ENCODE assay signal across 2 cellular contexts in genomic region chr4:24140892-24141291, GRCh38.
TF ChIP-seq lines count a peak whose summit lies in the region.

No MANE protein-coding gene starts in this region.

TF ChIP-seq in HepG2, 621 proteins besides CTCF, POLR2A, EP300 and RAD21 (continued from another document):
- TF ChIP-seq ZNF629 (CRISPR knock-in tag; conservative IDR thresholded peaks at IDR 0.05) = no peak
- TF ChIP-seq GTF2F1 (IDR thresholded peaks at IDR 0.05; ENCODE audit: low read length) = no peak
- TF ChIP-seq BCL6 (CRISPR knock-in tag; IDR thresholded peaks at IDR 0.05) = no peak
- TF ChIP-seq SAFB2 (CRISPR knock-in tag; IDR thresholded peaks at IDR 0.05; ENCODE audit: borderline replicate concordance, low read depth) = no peak
- TF ChIP-seq, protein P1, sequence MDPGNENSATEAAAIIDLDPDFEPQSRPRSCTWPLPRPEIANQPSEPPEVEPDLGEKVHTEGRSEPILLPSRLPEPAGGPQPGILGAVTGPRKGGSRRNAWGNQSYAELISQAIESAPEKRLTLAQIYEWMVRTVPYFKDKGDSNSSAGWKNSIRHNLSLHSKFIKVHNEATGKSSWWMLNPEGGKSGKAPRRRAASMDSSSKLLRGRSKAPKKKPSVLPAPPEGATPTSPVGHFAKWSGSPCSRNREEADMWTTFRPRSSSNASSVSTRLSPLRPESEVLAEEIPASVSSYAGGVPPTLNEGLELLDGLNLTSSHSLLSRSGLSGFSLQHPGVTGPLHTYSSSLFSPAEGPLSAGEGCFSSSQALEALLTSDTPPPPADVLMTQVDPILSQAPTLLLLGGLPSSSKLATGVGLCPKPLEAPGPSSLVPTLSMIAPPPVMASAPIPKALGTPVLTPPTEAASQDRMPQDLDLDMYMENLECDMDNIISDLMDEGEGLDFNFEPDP (CRISPR knock-in tag; conservative IDR thresholded peaks at IDR 0.05) = no peak
- 0 out of 2 replicates have a peak, but pooled peaks have one; percentile 39 for TF ChIP-seq MAFF (IDR thresholded peaks at IDR 0.05; ENCODE audit: low read depth, low read length)
- TF ChIP-seq, protein P2, sequence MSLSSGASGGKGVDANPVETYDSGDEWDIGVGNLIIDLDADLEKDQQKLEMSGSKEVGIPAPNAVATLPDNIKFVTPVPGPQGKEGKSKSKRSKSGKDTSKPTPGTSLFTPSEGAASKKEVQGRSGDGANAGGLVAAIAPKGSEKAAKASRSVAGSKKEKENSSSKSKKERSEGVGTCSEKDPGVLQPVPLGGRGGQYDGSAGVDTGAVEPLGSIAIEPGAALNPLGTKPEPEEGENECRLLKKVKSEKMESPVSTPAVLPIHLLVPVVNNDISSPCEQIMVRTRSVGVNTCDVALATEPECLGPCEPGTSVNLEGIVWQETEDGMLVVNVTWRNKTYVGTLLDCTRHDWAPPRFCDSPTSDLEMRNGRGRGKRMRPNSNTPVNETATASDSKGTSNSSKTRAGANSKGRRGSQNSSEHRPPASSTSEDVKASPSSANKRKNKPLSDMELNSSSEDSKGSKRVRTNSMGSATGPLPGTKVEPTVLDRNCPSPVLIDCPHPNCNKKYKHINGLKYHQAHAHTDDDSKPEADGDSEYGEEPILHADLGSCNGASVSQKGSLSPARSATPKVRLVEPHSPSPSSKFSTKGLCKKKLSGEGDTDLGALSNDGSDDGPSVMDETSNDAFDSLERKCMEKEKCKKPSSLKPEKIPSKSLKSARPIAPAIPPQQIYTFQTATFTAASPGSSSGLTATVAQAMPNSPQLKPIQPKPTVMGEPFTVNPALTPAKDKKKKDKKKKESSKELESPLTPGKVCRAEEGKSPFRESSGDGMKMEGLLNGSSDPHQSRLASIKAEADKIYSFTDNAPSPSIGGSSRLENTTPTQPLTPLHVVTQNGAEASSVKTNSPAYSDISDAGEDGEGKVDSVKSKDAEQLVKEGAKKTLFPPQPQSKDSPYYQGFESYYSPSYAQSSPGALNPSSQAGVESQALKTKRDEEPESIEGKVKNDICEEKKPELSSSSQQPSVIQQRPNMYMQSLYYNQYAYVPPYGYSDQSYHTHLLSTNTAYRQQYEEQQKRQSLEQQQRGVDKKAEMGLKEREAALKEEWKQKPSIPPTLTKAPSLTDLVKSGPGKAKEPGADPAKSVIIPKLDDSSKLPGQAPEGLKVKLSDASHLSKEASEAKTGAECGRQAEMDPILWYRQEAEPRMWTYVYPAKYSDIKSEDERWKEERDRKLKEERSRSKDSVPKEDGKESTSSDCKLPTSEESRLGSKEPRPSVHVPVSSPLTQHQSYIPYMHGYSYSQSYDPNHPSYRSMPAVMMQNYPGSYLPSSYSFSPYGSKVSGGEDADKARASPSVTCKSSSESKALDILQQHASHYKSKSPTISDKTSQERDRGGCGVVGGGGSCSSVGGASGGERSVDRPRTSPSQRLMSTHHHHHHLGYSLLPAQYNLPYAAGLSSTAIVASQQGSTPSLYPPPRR (CRISPR knock-in tag; IDR thresholded peaks at IDR 0.05; ENCODE audit: borderline replicate concordance) = no peak
TF ChIP-seq in HepG2: peak in this region for 2.

TF ChIP-seq in K562, 482 proteins besides CTCF, POLR2A, EP300 and RAD21:
- TF ChIP-seq, protein P3, sequence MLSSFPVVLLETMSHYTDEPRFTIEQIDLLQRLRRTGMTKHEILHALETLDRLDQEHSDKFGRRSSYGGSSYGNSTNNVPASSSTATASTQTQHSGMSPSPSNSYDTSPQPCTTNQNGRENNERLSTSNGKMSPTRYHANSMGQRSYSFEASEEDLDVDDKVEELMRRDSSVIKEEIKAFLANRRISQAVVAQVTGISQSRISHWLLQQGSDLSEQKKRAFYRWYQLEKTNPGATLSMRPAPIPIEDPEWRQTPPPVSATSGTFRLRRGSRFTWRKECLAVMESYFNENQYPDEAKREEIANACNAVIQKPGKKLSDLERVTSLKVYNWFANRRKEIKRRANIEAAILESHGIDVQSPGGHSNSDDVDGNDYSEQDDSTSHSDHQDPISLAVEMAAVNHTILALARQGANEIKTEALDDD (IDR thresholded peaks at IDR 0.05) = no peak
- TF ChIP-seq CCAR2 (IDR thresholded peaks at IDR 0.05; ENCODE audit: low read depth, low read length) (no peak), MAFF (IDR thresholded peaks at IDR 0.05; ENCODE audit: low read length) (peak; percentile 51; the same call in 1 of the 2 replicates), ZNF175 (CRISPR knock-in tag; IDR thresholded peaks at IDR 0.05; ENCODE audit: low read depth) (no peak), MAFK (IDR thresholded peaks at IDR 0.05; ENCODE audit: low read length) (peak; percentile 36; the same call in 1 of the 2 replicates), C11orf30 (IDR thresholded peaks at IDR 0.05; ENCODE audit: low read depth) (peak; percentile 70), DPF2 (IDR thresholded peaks at IDR 0.05) (no peak), ZNF316 (IDR thresholded peaks at IDR 0.05) (peak; percentile 79), MTF1 (CRISPR knock-in tag; IDR thresholded peaks at IDR 0.05; ENCODE audit: borderline replicate concordance) (no peak), CEBPZ (IDR thresholded peaks at IDR 0.05; ENCODE audit: borderline replicate concordance, low read depth, low read length) (no peak), MAFG (tag; conservative IDR thresholded peaks at IDR 0.05) (peak; percentile 68)
- TF ChIP-seq, protein P4, sequence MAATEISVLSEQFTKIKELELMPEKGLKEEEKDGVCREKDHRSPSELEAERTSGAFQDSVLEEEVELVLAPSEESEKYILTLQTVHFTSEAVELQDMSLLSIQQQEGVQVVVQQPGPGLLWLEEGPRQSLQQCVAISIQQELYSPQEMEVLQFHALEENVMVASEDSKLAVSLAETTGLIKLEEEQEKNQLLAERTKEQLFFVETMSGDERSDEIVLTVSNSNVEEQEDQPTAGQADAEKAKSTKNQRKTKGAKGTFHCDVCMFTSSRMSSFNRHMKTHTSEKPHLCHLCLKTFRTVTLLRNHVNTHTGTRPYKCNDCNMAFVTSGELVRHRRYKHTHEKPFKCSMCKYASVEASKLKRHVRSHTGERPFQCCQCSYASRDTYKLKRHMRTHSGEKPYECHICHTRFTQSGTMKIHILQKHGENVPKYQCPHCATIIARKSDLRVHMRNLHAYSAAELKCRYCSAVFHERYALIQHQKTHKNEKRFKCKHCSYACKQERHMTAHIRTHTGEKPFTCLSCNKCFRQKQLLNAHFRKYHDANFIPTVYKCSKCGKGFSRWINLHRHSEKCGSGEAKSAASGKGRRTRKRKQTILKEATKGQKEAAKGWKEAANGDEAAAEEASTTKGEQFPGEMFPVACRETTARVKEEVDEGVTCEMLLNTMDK (IDR thresholded peaks at IDR 0.05; ENCODE audit: borderline replicate concordance, insufficient read depth, low read depth, low read length, poor library complexity, severe bottlenecking) = no peak
- TF ChIP-seq, protein P5, sequence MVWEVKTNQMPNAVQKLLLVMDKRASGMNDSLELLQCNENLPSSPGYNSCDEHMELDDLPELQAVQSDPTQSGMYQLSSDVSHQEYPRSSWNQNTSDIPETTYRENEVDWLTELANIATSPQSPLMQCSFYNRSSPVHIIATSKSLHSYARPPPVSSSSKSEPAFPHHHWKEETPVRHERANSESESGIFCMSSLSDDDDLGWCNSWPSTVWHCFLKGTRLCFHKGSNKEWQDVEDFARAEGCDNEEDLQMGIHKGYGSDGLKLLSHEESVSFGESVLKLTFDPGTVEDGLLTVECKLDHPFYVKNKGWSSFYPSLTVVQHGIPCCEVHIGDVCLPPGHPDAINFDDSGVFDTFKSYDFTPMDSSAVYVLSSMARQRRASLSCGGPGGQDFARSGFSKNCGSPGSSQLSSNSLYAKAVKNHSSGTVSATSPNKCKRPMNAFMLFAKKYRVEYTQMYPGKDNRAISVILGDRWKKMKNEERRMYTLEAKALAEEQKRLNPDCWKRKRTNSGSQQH (CRISPR knock-in tag; IDR thresholded peaks at IDR 0.05) = no peak
- TF ChIP-seq, protein P6, sequence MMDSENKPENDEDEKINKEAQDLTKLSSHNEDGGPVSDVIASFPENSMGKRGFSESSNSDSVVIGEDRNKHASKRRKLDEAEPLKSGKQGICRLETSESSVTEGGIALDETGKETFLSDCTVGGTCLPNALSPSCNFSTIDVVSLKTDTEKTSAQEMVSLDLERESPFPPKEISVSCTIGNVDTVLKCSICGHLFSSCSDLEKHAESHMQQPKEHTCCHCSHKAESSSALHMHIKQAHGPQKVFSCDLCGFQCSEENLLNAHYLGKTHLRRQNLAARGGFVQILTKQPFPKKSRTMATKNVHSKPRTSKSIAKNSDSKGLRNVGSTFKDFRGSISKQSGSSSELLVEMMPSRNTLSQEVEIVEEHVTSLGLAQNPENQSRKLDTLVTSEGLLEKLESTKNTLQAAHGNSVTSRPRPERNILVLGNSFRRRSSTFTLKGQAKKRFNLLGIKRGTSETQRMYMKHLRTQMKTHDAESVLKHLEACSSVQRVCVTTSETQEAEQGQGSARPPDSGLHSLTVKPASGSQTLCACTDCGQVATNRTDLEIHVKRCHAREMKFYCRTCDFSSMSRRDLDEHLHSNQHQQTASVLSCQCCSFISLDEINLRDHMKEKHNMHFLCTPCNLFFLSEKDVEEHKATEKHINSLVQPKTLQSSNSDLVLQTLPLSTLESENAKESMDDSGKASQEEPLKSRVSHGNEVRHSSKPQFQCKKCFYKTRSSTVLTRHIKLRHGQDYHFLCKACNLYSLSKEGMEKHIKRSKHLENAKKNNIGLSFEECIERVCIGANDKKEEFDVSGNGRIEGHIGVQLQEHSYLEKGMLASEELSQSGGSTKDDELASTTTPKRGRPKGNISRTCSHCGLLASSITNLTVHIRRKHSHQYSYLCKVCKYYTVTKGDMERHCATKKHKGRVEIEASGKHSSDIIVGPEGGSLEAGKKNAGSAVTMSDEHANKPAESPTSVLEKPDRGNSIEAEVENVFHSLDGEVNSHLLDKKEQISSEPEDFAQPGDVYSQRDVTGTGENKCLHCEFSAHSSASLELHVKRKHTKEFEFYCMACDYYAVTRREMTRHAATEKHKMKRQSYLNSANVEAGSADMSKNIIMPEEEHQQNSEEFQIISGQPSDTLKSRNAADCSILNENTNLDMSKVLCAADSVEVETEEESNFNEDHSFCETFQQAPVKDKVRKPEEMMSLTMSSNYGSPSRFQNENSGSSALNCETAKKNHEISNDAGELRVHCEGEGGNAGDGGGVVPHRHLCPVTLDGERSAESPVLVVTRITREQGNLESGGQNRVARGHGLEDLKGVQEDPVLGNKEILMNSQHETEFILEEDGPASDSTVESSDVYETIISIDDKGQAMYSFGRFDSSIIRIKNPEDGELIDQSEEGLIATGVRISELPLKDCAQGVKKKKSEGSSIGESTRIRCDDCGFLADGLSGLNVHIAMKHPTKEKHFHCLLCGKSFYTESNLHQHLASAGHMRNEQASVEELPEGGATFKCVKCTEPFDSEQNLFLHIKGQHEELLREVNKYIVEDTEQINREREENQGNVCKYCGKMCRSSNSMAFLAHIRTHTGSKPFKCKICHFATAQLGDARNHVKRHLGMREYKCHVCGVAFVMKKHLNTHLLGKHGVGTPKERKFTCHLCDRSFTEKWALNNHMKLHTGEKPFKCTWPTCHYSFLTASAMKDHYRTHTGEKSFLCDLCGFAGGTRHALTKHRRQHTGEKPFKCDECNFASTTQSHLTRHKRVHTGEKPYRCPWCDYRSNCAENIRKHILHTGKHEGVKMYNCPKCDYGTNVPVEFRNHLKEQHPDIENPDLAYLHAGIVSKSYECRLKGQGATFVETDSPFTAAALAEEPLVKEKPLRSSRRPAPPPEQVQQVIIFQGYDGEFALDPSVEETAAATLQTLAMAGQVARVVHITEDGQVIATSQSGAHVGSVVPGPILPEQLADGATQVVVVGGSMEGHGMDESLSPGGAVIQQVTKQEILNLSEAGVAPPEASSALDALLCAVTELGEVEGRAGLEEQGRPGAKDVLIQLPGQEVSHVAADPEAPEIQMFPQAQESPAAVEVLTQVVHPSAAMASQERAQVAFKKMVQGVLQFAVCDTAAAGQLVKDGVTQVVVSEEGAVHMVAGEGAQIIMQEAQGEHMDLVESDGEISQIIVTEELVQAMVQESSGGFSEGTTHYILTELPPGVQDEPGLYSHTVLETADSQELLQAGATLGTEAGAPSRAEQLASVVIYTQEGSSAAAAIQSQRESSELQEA (IDR thresholded peaks at IDR 0.05; ENCODE audit: low read depth) = no peak
TF ChIP-seq in K562: peak in this region for 5.
